In genomic region chr11:27532652-27533325, GRCh38 we compare ENCODE assay signal across 1 cellular context.
TF ChIP-seq lines count a peak whose summit lies in the region.

No MANE protein-coding gene starts in this region.

TF ChIP-seq in GM23338, 12 proteins besides CTCF, POLR2A, EP300 and RAD21 (continued from another document):
- TF ChIP-seq ZNF462 (CRISPR knock-in tag; IDR thresholded peaks at IDR 0.05) (no peak), EZH2 (IDR thresholded peaks at IDR 0.05; ENCODE audit: low read depth, unreplicated experiment) (no peak), JUNB (IDR thresholded peaks at IDR 0.05; ENCODE audit: unreplicated experiment) (no peak), POLR2AphosphoS5 (IDR thresholded peaks at IDR 0.05; ENCODE audit: low read depth) (no peak), REST (IDR thresholded peaks at IDR 0.05; ENCODE audit: unreplicated experiment) (no peak), EZH2phosphoT487 (IDR thresholded peaks at IDR 0.05; ENCODE audit: unreplicated experiment) (no peak), ZNF114 (CRISPR knock-in tag; IDR thresholded peaks at IDR 0.05) (no peak), ZNF331 (CRISPR knock-in tag; IDR thresholded peaks at IDR 0.05; ENCODE audit: low read depth) (no peak)
